ENCODE assay signal across 8 cellular contexts in genomic region chr11:107858217-107859070, GRCh38. TPM values are rescaled to one million over a fixed set of nuclear protein-coding genes. Genes with fewer than 3 reads are reported as not detected.
DNase-seq lines count a peak whose midpoint lies in the region; ATAC-seq and TF ChIP-seq lines count a peak whose summit lies in the region.

SLC35F2 (minus strand) TSS chr11:107858787; CDS start chr11:107858767, 20 bp downstream.

- peak within 1 kb of the TSS; percentile 90 for H3K23ac ChIP-seq in neuronal stem cell (ENCODE audit: low read depth, low read length, poor library complexity)

- H3K36me3 ChIP-seq in Panc1 (ENCODE audit: control insufficient read depth, insufficient read depth, low read length) = peaks cover 5% of the 10 kb centered on the region; the same call in 1 of the 2 replicates
- H3K36me3 ChIP-seq in neuronal stem cell (replicated peaks in 1 of 2; ENCODE audit: control insufficient read depth in 2 of 2, insufficient read depth in 2 of 2, low read length in 2 of 2) = no peaks in the 10 kb centered on the region

- H4K91ac ChIP-seq in neuronal stem cell (ENCODE audit: low read depth, low read length, poor library complexity) = no peak within 1 kb of the TSS

- H3K9me3 ChIP-seq in Panc1 (ENCODE audit: control insufficient read depth, insufficient read depth, low read depth, low read length) (no peaks in the 10 kb centered on the region), neuronal stem cell (replicated peaks in 1 of 2; ENCODE audit: control insufficient read depth in 2 of 2, insufficient read depth in 1 of 2, low read depth in 1 of 2, low read length in 2 of 2) (no peaks in the 10 kb centered on the region)

- H3K79me1 ChIP-seq in neuronal stem cell (ENCODE audit: low read depth, low read length) = no peaks in the 10 kb centered on the region

- peak within 1 kb of the TSS; percentile 98 for H2BK15ac ChIP-seq in neuronal stem cell (ENCODE audit: low read length)

- POLR2A ChIA-PET in Panc1 (lab: Charles Lee) = interaction anchor here (0.6 to 0.7 kb wide), 2 partner anchors 59 to 275 kb away, joined by 3 read pairs; no protein-coding TSS in a partner anchor

- H3K4me2 ChIP-seq in neuronal stem cell (ENCODE audit: insufficient read depth, low read length, poor library complexity, severe bottlenecking) = peak within 1 kb of the TSS; percentile 96

- H3K27me3 ChIP-seq in Panc1 (ENCODE audit: control insufficient read depth, insufficient read depth, low read length) (no peaks in the 10 kb centered on the region), foreskin keratinocyte (no peaks in the 10 kb centered on the region), neuronal stem cell (ENCODE audit: control insufficient read depth in 3 of 3, insufficient read depth in 3 of 3, low read depth in 1 of 3, low read length in 3 of 3) (peaks cover 3 to 37% (median 17%) of the 10 kb centered on the region in 3 experiments)

- peak within 1 kb of the TSS; percentile 97 for H3K18ac ChIP-seq in neuronal stem cell (ENCODE audit: low read length)

- H3K4ac ChIP-seq in neuronal stem cell (ENCODE audit: low read length) = no peak within 1 kb of the TSS

- TF ChIP-seq EP300 in Ishikawa (IDR thresholded peaks at IDR 0.05; ENCODE audit: borderline replicate concordance) = no peak

- CTCF ChIA-PET in Panc1 (lab: Charles Lee) = no interaction called here

- no peak within 1 kb of the TSS for H4K8ac ChIP-seq in neuronal stem cell (ENCODE audit: low read depth, low read length)

- H2AFZ ChIP-seq in neuronal stem cell (ENCODE audit: low read length) = peak within 1 kb of the TSS; percentile 99

- peak within 1 kb of the TSS; percentile 83 to 91 for H3K4me3 ChIP-seq in Panc1 (ENCODE audit: low read depth in 2 of 2, low read length in 2 of 2)
- H3K4me3 ChIP-seq in neuronal stem cell (ENCODE audit: low read length in 2 of 2) = peak within 1 kb of the TSS; percentile 67 to 79

- no CpG with 5 or more reads among the region's 73 CpGs for WGBS in neuronal stem cell (ENCODE audit: extremely low coverage in 2 of 2, insufficient read length in 2 of 2, insufficient replicate concordance in 1 of 2), 2 donors

- in situ Hi-C loops in Panc1 (cut with HindIII; ENCODE audit: low pct_unique_long_range_greater_than_20kb, low sequenced_read_pairs) = no loop called here

- H2AK5ac ChIP-seq in neuronal stem cell (ENCODE audit: low read depth, low read length) = peak within 1 kb of the TSS; percentile 25

- intact Hi-C loops in Panc1 (cut with micrococcal nuclease; ENCODE audit: unreplicated experiment) = loop anchor here (2.0 to 5.0 kb wide), 2 partner anchors 40 to 61 kb away; no protein-coding TSS in a partner anchor

- ATAC-seq in GM21529 (IDR thresholded peaks at IDR 0.05; ENCODE audit: unreplicated experiment) (peak; percentile 88), Panc1 (peak; percentile 92), foreskin keratinocyte (peak; percentile 86)

- DNase-seq in DMS79 treated with DMSO at 0.1 percent for 48 hours (lab: John Stamatoyannopoulos, UW) = peak; percentile 93
- DNase-seq in Panc1 (ENCODE audit: low read depth, low spot score) = peak; percentile 54
- DNase-seq in activated T-helper 1 cell treated with Interleukin-2 at 50 U/mL for 16 hours (ENCODE audit: low read depth) = peak; percentile 42
- DNase-seq in foreskin keratinocyte = peak; percentile 76 to 90
- peak; percentile 62 for DNase-seq in neuronal stem cell (ENCODE audit: low spot score)

- BruUV-seq in Panc1 (replicated peaks; lab: Mats Ljungman, UMichigan) = no TSS peak

- H3K27ac ChIP-seq in Panc1 (ENCODE audit: low read length) = peak within 1 kb of the TSS; percentile 96
- H3K27ac ChIP-seq in foreskin keratinocyte = peak within 1 kb of the TSS; percentile 56
- H3K27ac ChIP-seq in neuronal stem cell (replicated peaks; ENCODE audit: low read length) = no peak within 1 kb of the TSS
- no peak within 1 kb of the TSS for H3K27ac ChIP-seq in temporal lobe (ENCODE audit: low read depth, low read length)

- no peak; the same call in 1 of the 2 replicates for TF ChIP-seq RAD21 in Ishikawa (IDR thresholded peaks at IDR 0.05; ENCODE audit: low read depth)

- TF ChIP-seq CTCF in Panc1 (IDR thresholded peaks at IDR 0.05) = no peak; the same call in 1 of the 2 replicates
- TF ChIP-seq CTCF in foreskin keratinocyte (conservative IDR thresholded peaks at IDR 0.05) = no peak

- peak within 1 kb of the TSS; percentile 53 for H3K9ac ChIP-seq in neuronal stem cell (ENCODE audit: low read depth, low read length, poor library complexity)

- peak within 1 kb of the TSS; percentile 71 for H3K14ac ChIP-seq in neuronal stem cell (ENCODE audit: low read length)

- H2BK12ac ChIP-seq in neuronal stem cell (ENCODE audit: low read length) = no peak within 1 kb of the TSS

- H2BK120ac ChIP-seq in neuronal stem cell (ENCODE audit: low read depth, low read length) = no peak within 1 kb of the TSS

- H3K4me1 ChIP-seq in Panc1 (ENCODE audit: control insufficient read depth, insufficient read depth, low read length) = peaks cover 12% of the 10 kb centered on the region; the same call in 1 of the 2 replicates
- no peaks in the 10 kb centered on the region for H3K4me1 ChIP-seq in foreskin keratinocyte
- peaks cover 0 to 9% of the 10 kb centered on the region in 2 donors for H3K4me1 ChIP-seq in neuronal stem cell (ENCODE audit: control insufficient read depth in 2 of 2, insufficient read depth in 1 of 2, low read depth in 1 of 2, low read length in 2 of 2)

- H2BK5ac ChIP-seq in neuronal stem cell (ENCODE audit: low read length) = no peak within 1 kb of the TSS

TF ChIP-seq in Ishikawa, 13 proteins besides CTCF, POLR2A, EP300 and RAD21:
- no peak for TF ChIP-seq CREB1 (IDR thresholded peaks at IDR 0.05; ENCODE audit: low read depth)
- no peak for TF ChIP-seq REST (IDR thresholded peaks at IDR 0.05; ENCODE audit: low read depth)
- TF ChIP-seq TCF12 (IDR thresholded peaks at IDR 0.05; ENCODE audit: low read depth) = no peak
- peak; percentile 96 for TF ChIP-seq MAX (IDR thresholded peaks at IDR 0.05)
- peak; percentile 78; the same call in 1 of the 2 replicates for TF ChIP-seq ZBTB7A (IDR thresholded peaks at IDR 0.05; ENCODE audit: low read depth)
- TF ChIP-seq TEAD4 (IDR thresholded peaks at IDR 0.05) = no peak
- TF ChIP-seq YY1 (IDR thresholded peaks at IDR 0.05; ENCODE audit: low read depth) = peak; percentile 18; the same call in 1 of the 2 replicates
- no peak for TF ChIP-seq CEBPB (IDR thresholded peaks at IDR 0.05)
- peak; percentile 69 for TF ChIP-seq TAF1 (IDR thresholded peaks at IDR 0.05; ENCODE audit: low read depth)
- TF ChIP-seq, protein P1, sequence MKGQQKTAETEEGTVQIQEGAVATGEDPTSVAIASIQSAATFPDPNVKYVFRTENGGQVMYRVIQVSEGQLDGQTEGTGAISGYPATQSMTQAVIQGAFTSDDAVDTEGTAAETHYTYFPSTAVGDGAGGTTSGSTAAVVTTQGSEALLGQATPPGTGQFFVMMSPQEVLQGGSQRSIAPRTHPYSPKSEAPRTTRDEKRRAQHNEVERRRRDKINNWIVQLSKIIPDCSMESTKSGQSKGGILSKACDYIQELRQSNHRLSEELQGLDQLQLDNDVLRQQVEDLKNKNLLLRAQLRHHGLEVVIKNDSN (IDR thresholded peaks at IDR 0.05) = peak; percentile 52; the same call in 1 of the 2 replicates
- TF ChIP-seq EGR1 (IDR thresholded peaks at IDR 0.05) = peak; percentile 46; the same call in 1 of the 2 replicates
- TF ChIP-seq FOXM1 (IDR thresholded peaks at IDR 0.05; ENCODE audit: borderline replicate concordance, low read depth) = no peak
- TF ChIP-seq NFIC (IDR thresholded peaks at IDR 0.05) = no peak

RNA-seq across cellular contexts. Expression of gene SLC35F2, which starts in this region (rescaled TPM):
- total RNA-seq in Panc1 (2021; ENCODE audit: unreplicated experiment) (89.4 TPM), foreskin keratinocyte (43.8 and 51.7 TPM in 2 replicates), temporal lobe (30.7 TPM)
- 63.3 TPM for polyA plus RNA-seq in Panc1 (2012; ENCODE audit: insufficient read length)
- 25.3 and 25.5 TPM in 2 replicates for polyA plus RNA-seq in foreskin keratinocyte
- 5.0 TPM for polyA plus RNA-seq in neuronal stem cell (2013, experiment 1 of 2)
- polyA plus RNA-seq in neuronal stem cell (2013, experiment 2 of 2) = 5.2 TPM

Comparison
In these comparisons a context has a peak if more than half of its experiments do, and no peak if none do; other contexts are left out.
1. DNase-seq: peak in every context shown above with its lines; median percentile 93 in DMS79 treated with DMSO at 0.1 percent for 48 hours; 83 in foreskin keratinocyte; 62 in neuronal stem cell; 54 in Panc1; 42 in activated T-helper 1 cell treated with Interleukin-2 at 50 U/mL for 16 hours.
2. H3K27ac ChIP-seq: peak in Panc1 (single experiment) and foreskin keratinocyte (single experiment); none in neuronal stem cell (single experiment) and temporal lobe (single experiment).
3. Peak in every context shown above with its lines, with median percentiles within 50 percentile points of each other: ATAC-seq.